ENCODE assay signal across 10 cellular contexts in genomic region chr5:56148453-56148971, GRCh38.
DNase-seq lines count a peak whose midpoint lies in the region; ATAC-seq, FAIRE-seq and TF ChIP-seq lines count a peak whose summit lies in the region.
"Had no signal": no experiment of that assay in that cellular context is flagged by ENCODE, and none has a peak within 500 bp of the region (broad histone marks: within the 10 kb centered on the region; RNA-seq: fewer than 3 reads in every experiment).

No MANE protein-coding gene starts in this region.

- H3K36me3 ChIP-seq in HepG2 (replicated peaks in 1 of 2; ENCODE audit: control insufficient read depth in 1 of 2, insufficient read depth in 2 of 2, low read length in 2 of 2) (no peaks in the 10 kb centered on the region), esophagus muscularis mucosa (no peaks in the 10 kb centered on the region), upper lobe of left lung (no peaks in the 10 kb centered on the region)
- H3K36me3 ChIP-seq: cardiac muscle cell had no signal

- FAIRE-seq in HepG2 (lab: Jason Lieb, UNC), result no peak

- POLR2A ChIA-PET in HepG2 (lab: Yijun Ruan, JAX), result no interaction called here

- intact Hi-C loops in HepG2 (cut with micrococcal nuclease; ENCODE audit: unreplicated experiment), result no loop called here
- intact Hi-C loops in esophagus muscularis mucosa (cut with DNase I), result no loop called here

- H3K4me3 ChIP-seq in HepG2 (replicated peaks in 1 of 3; ENCODE audit: insufficient read depth in 1 of 3, low read depth in 2 of 3, low read length in 3 of 3) (no peak overlapping the region), esophagus muscularis mucosa (no peak overlapping the region), upper lobe of left lung (no peak overlapping the region)
- H3K4me3 ChIP-seq: cardiac muscle cell, skin epidermis had no signal

- WGBS in HepG2 (ENCODE audit: low lambda C conversion rate), result 99% methylated on average over 4 of the region's 4 CpGs
- WGBS in esophagus muscularis mucosa, result 85% methylated on average over 4 of the region's 4 CpGs
- 45 to 70% methylated on average over 4 of the region's 4 CpGs for WGBS in upper lobe of left lung, 2 donors

- TF ChIP-seq CTCF in HepG2 (CRISPR knock-in tag; IDR thresholded peaks at IDR 0.05) (no peak), esophagus muscularis mucosa (IDR thresholded peaks at IDR 0.05) (no peak), upper lobe of left lung (IDR thresholded peaks at IDR 0.05) (no peak)

- no TSS peak for BruUV-seq in HepG2 (replicated peaks; lab: Mats Ljungman, UMichigan)

- H3K9ac ChIP-seq in HepG2 (ENCODE audit: insufficient read depth, low read depth, low read length), result no peak overlapping the region

- DNase-seq in NCI-H69 (lab: John Stamatoyannopoulos, UW) (peak; percentile 30), HepG2 (ENCODE audit: low spot score) (no peak), esophagus muscularis mucosa (ENCODE audit: extremely low spot score) (no peak), ACHN (no peak), upper lobe of left lung (no peak), midbrain (lab: John Stamatoyannopoulos, UW) (no peak)

- no peaks in the 10 kb centered on the region for H4K20me1 ChIP-seq in HepG2 (ENCODE audit: insufficient read depth, low read length)

- H3K27me3 ChIP-seq in HepG2 (ENCODE audit: control insufficient read depth in 1 of 2, insufficient read depth in 2 of 2, low read length in 2 of 2) (no peaks in the 10 kb centered on the region), esophagus muscularis mucosa (no peaks in the 10 kb centered on the region), upper lobe of left lung (no peaks in the 10 kb centered on the region)
- H3K27me3 ChIP-seq: cardiac muscle cell had no signal

- no peak for TF ChIP-seq RAD21 in HepG2 (CRISPR knock-in tag; IDR thresholded peaks at IDR 0.05)

- TF ChIP-seq EP300 in HepG2 (IDR thresholded peaks at IDR 0.05; ENCODE audit: low read depth in 2 of 2, low read length in 2 of 2) (no peak), HepG2 (CRISPR knock-in tag; IDR thresholded peaks at IDR 0.05; ENCODE audit: borderline replicate concordance) (no peak), esophagus muscularis mucosa (IDR thresholded peaks at IDR 0.05) (no peak), upper lobe of left lung (IDR thresholded peaks at IDR 0.05) (no peak)

- H3K27ac ChIP-seq in HepG2 (ENCODE audit: extremely low read length, insufficient read depth, low read length) (no peak overlapping the region), esophagus muscularis mucosa (replicated peaks in 1 of 4) (no peak overlapping the region), upper lobe of left lung (no peak overlapping the region)
- H3K27ac ChIP-seq: cardiac muscle cell had no signal

- in situ Hi-C loops in HepG2 (cut with HindIII; ENCODE audit: extremely low pct_ligation_motif_present, low pct_unique_long_range_greater_than_20kb), result no loop called here
- in situ Hi-C loops in ACHN (cut with HindIII; ENCODE audit: low pct_ligation_motif_present, low pct_unique_long_range_greater_than_20kb, low sequenced_read_pairs), result no loop called here

- no peaks in the 10 kb centered on the region for H3K9me3 ChIP-seq in HepG2 (ENCODE audit: low read length)
- no peaks in the 10 kb centered on the region for H3K9me3 ChIP-seq in esophagus muscularis mucosa
- H3K9me3 ChIP-seq in upper lobe of left lung, result no peaks in the 10 kb centered on the region

- no peak overlapping the region for H2AFZ ChIP-seq in HepG2 (ENCODE audit: low read length)

- TF ChIP-seq POLR2A in HepG2 (IDR thresholded peaks at IDR 0.05; ENCODE audit: insufficient read depth in 1 of 2, low read depth in 2 of 2, low read length in 2 of 2), result no peak
- TF ChIP-seq POLR2A in esophagus muscularis mucosa (IDR thresholded peaks at IDR 0.05; ENCODE audit: low read depth), result no peak
- TF ChIP-seq POLR2A in upper lobe of left lung (IDR thresholded peaks at IDR 0.05), result no peak

- CTCF ChIA-PET in HepG2 (lab: Yijun Ruan, JAX; ENCODE audit: low intra/inter-chr PET ratio, low total read pairs), result no interaction called here

- no peaks in the 10 kb centered on the region for H3K79me2 ChIP-seq in HepG2 (ENCODE audit: insufficient read depth, low read length)

- no peak overlapping the region for H3K4me2 ChIP-seq in HepG2 (ENCODE audit: low read depth, low read length)

- peak; percentile 90 for ATAC-seq in GM19043 (IDR thresholded peaks at IDR 0.05; ENCODE audit: low read depth, unreplicated experiment)
- peak; percentile 84 for ATAC-seq in HG02981 (IDR thresholded peaks at IDR 0.05; ENCODE audit: unreplicated experiment)
- no peak for ATAC-seq in HepG2
- no peak for ATAC-seq in upper lobe of left lung (ENCODE audit: low FRiP score in 2 of 2)

- H3K4me1 ChIP-seq in HepG2 (ENCODE audit: insufficient read depth, low read length) (peaks cover 51% of the 10 kb centered on the region), esophagus muscularis mucosa (peaks cover 0 to 7% (median 2%) of the 10 kb centered on the region in 4 donors), upper lobe of left lung (peaks cover 10 to 20% (median 12%) of the 10 kb centered on the region in 4 donors)

TF ChIP-seq in HepG2, 621 proteins besides CTCF, POLR2A, EP300 and RAD21:
- peak; percentile 11 to 56; a peak in 2 of 4 replicates for TF ChIP-seq MAFK (conservative IDR thresholded peaks at IDR 0.05 in 1 of 2, IDR thresholded peaks at IDR 0.05 in 1 of 2; ENCODE audit: low read length in 2 of 2)
- no peak for TF ChIP-seq ATF2 (CRISPR knock-in tag; IDR thresholded peaks at IDR 0.05)
- TF ChIP-seq ZNF292 (CRISPR knock-in tag; IDR thresholded peaks at IDR 0.05; ENCODE audit: borderline replicate concordance, low read depth), result no peak
- TF ChIP-seq ZMAT5 (CRISPR knock-in tag; IDR thresholded peaks at IDR 0.05; ENCODE audit: borderline replicate concordance, low read depth), result no peak
- TF ChIP-seq ZNF609 (CRISPR knock-in tag; IDR thresholded peaks at IDR 0.05; ENCODE audit: borderline replicate concordance), result no peak
- TF ChIP-seq ZKSCAN1 (IDR thresholded peaks at IDR 0.05; ENCODE audit: low read length), result 0 out of 2 replicates have a peak, but pooled peaks have one; percentile 15
- no peak for TF ChIP-seq TEF (CRISPR knock-in tag; IDR thresholded peaks at IDR 0.05)
- TF ChIP-seq MAFF (IDR thresholded peaks at IDR 0.05; ENCODE audit: low read depth, low read length), result 0 out of 2 replicates have a peak, but pooled peaks have one; percentile 6

Comparison
In these comparisons a context has a peak if more than half of its experiments do, and no peak if none do; other contexts are left out.
1. ATAC-seq: peak in GM19043 (single experiment) and HG02981 (single experiment); none in HepG2 (single experiment) and upper lobe of left lung (0 of 2).